Comparison of ENCODE assay signal across 1 cellular context in the genomic region with DNA sequence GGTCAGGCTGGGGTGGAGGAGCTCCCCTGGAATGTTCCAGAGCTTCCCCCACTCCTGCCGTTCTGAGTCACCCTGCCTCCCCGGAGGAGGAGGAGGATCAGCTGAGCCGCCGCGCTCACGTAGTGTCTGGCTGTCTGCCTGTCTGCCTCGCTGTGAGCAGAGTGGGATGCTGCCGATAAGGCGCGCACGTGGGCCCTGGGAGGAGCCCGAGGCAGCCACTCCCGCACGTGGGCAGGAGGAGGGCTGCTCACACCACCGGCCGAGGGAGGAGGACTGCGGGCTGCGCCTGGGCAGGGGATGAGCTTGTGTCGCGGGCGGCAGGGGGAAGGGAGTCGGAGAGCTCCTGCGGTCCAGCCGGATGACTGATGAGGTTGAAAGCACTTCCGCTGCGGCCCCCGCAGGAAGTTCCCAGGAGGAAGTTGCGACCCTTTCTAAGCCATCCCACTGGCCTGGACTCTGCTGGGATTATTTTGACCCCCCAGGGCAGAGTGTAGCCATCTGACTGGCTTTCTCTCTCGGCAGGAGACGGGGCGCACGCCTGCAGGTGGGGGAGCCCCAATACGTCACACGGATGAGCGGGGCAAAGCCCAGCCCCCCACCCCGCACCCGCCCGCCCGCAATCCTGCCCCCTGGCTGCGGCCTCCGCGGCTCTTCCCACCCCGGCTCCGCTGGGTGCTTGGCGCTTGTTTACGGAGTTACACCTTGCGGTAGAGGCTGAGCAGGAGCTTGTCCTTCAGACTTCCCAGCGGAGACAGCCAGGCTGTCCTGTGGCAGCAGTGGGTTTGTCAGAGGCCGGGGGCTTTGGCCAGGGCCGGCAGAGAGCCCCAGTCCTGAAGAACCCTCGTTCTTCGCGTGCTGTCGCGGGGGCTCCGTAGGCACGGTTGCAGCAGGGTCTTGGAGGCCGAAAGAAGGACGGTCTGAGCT.
TF ChIP-seq lines count a peak whose summit lies in the region.

No MANE protein-coding gene starts in this region.

TF ChIP-seq in GM23338, 12 proteins besides CTCF, POLR2A, EP300 and RAD21 (continued from another document):
- TF ChIP-seq ZNF462 (CRISPR knock-in tag; IDR thresholded peaks at IDR 0.05) (no peak), STAT1 (IDR thresholded peaks at IDR 0.05; ENCODE audit: unreplicated experiment) (no peak), ZNF114 (CRISPR knock-in tag; IDR thresholded peaks at IDR 0.05) (no peak), NANOG (IDR thresholded peaks at IDR 0.05; ENCODE audit: borderline replicate concordance) (no peak), REST (IDR thresholded peaks at IDR 0.05; ENCODE audit: unreplicated experiment) (peak; percentile 27), JUNB (IDR thresholded peaks at IDR 0.05; ENCODE audit: unreplicated experiment) (no peak), EZH2 (IDR thresholded peaks at IDR 0.05; ENCODE audit: low read depth, unreplicated experiment) (no peak), CREB1 (CRISPR knock-in tag; IDR thresholded peaks at IDR 0.05; ENCODE audit: low read depth) (peak; percentile 68; the same call in 1 of the 2 replicates), ETS1 (IDR thresholded peaks at IDR 0.05) (no peak)
